In genomic region chr12:124568431-124569374, GRCh38 we compare ENCODE assay signal across 8 cellular contexts. TPM values are rescaled to one million over a fixed set of nuclear protein-coding genes. Genes with fewer than 3 reads are reported as not detected.
A peak's percentile ranks its signal among the peaks of the same experiment; 100 is the strongest.
DNase-seq lines count a peak whose midpoint lies in the region; ATAC-seq, FAIRE-seq and TF ChIP-seq lines count a peak whose summit lies in the region.

No MANE protein-coding gene starts in this region.

- DNase-seq in DMS 273 treated with DMSO at 0.1 percent for 48 hours (lab: John Stamatoyannopoulos, UW) (peak; percentile 92), NCI-H524 treated with DMSO at 0.1 percent for 48 hours (lab: John Stamatoyannopoulos, UW) (peak; percentile 89), astrocyte (ENCODE audit: low read depth) (peak; percentile 94), hippocampal formation (lab: John Stamatoyannopoulos, UW) (peak; percentile 44 to 60), putamen (ENCODE audit: low spot score) (peak; percentile 58)

- no peaks in the 10 kb centered on the region for H3K9me3 Mint-ChIP-seq in astrocyte (ENCODE audit: unreplicated experiment)

- peaks cover 34% of the 10 kb centered on the region for H3K79me2 ChIP-seq in astrocyte (ENCODE audit: insufficient read depth, low read length)

- peak overlapping the region; percentile 77 for H3K4me2 ChIP-seq in astrocyte (ENCODE audit: low read length)

- ATAC-seq in GM21723 (IDR thresholded peaks at IDR 0.05; ENCODE audit: unreplicated experiment): peak; percentile 30
- ATAC-seq in HG03565 (IDR thresholded peaks at IDR 0.05; ENCODE audit: unreplicated experiment): no peak
- ATAC-seq in GM19452 (IDR thresholded peaks at IDR 0.05; ENCODE audit: unreplicated experiment): no peak

- H3K27me3 Mint-ChIP-seq in astrocyte (ENCODE audit: low read depth, unreplicated experiment): no peaks in the 10 kb centered on the region

- peaks cover 6% of the 10 kb centered on the region for H3K4me1 Mint-ChIP-seq in astrocyte (ENCODE audit: low read depth, unreplicated experiment)

- no peaks in the 10 kb centered on the region for H3K36me3 ChIP-seq in astrocyte (ENCODE audit: insufficient read depth, low read length)

- peaks cover 2% of the 10 kb centered on the region for H3K36me3 Mint-ChIP-seq in astrocyte (ENCODE audit: low read depth, unreplicated experiment)

- H4K20me1 ChIP-seq in astrocyte (ENCODE audit: insufficient read depth, low read length): peaks cover 27% of the 10 kb centered on the region

- no peaks in the 10 kb centered on the region for H3K27me3 ChIP-seq in astrocyte (ENCODE audit: insufficient read depth, low read length)

- no peak overlapping the region for H3K4me3 Mint-ChIP-seq in astrocyte (ENCODE audit: unreplicated experiment)

- peak overlapping the region; percentile 85 for H3K27ac ChIP-seq in astrocyte (ENCODE audit: low read depth, low read length)

- peak overlapping the region; percentile 65 for H3K9ac ChIP-seq in astrocyte (ENCODE audit: low read length)

- H2AFZ ChIP-seq in astrocyte (ENCODE audit: low read depth, low read length): no peak overlapping the region

- FAIRE-seq in astrocyte (lab: Jason Lieb, UNC): no peak

- H3K9me3 ChIP-seq in astrocyte (ENCODE audit: insufficient read depth, low read depth, low read length): no peaks in the 10 kb centered on the region

- peaks cover 27% of the 10 kb centered on the region for H3K4me1 ChIP-seq in astrocyte (ENCODE audit: insufficient read depth, low read length)

- no peak overlapping the region for H3K4me3 ChIP-seq in astrocyte (ENCODE audit: insufficient read depth, low read depth, low read length)

- H3K27ac Mint-ChIP-seq in astrocyte (ENCODE audit: unreplicated experiment): peak overlapping the region; percentile 87

- TF ChIP-seq CTCF in astrocyte (IDR thresholded peaks at IDR 0.05; ENCODE audit: insufficient read depth, low read depth, low read length): no peak

RNA-seq across cellular contexts. Expression of gene NCOR2, which starts 1.3 kb away (rescaled TPM):
- total RNA-seq in astrocyte: 425 and 489 TPM in 2 replicates
